In genomic region chr15:65097651-65098263, GRCh38 we compare ENCODE assay signal across 18 cellular contexts. TPM values are rescaled to one million over a fixed set of nuclear protein-coding genes. Genes with fewer than 3 reads are reported as not detected.
DNase-seq lines count a peak whose midpoint lies in the region; ATAC-seq, FAIRE-seq and TF ChIP-seq lines count a peak whose summit lies in the region.
"Had no signal": no experiment of that assay in that cellular context is flagged by ENCODE, and none has a peak within 500 bp of the region (broad histone marks: within the 10 kb centered on the region; RNA-seq: fewer than 3 reads in every experiment).

No MANE protein-coding gene starts in this region.

- no peaks in the 10 kb centered on the region for H3K27me3 Mint-ChIP-seq in activated naive CD4-positive, alpha-beta T cell treated with anti-CD3 and anti-CD28 coated beads, Interleukin-2, amount 50 U/mL, for 24 hours
- H3K27me3 Mint-ChIP-seq: CD4-positive, CD25-positive, alpha-beta regulatory T cell had no signal

- peak; percentile 84 for FAIRE-seq in bronchial epithelial cell (lab: Jason Lieb, UNC)

- peaks cover 4% of the 10 kb centered on the region for H3K4me1 Mint-ChIP-seq in activated naive CD4-positive, alpha-beta T cell treated with anti-CD3 and anti-CD28 coated beads, Interleukin-2, amount 50 U/mL, for 24 hours

- ATAC-seq in GM21367 (IDR thresholded peaks at IDR 0.05; ENCODE audit: unreplicated experiment) (no peak), HG02610 (IDR thresholded peaks at IDR 0.05; ENCODE audit: unreplicated experiment) (no peak)

- H3K9me3 Mint-ChIP-seq in activated naive CD4-positive, alpha-beta T cell treated with anti-CD3 and anti-CD28 coated beads, Interleukin-2, amount 50 U/mL, for 24 hours: no peaks in the 10 kb centered on the region
- H3K9me3 Mint-ChIP-seq: CD4-positive, CD25-positive, alpha-beta regulatory T cell; HFFc6 had no signal

- peaks cover 16% of the 10 kb centered on the region for H3K36me3 ChIP-seq in bronchial epithelial cell (ENCODE audit: control insufficient read depth, insufficient read depth, low read length)

- H3K27ac Mint-ChIP-seq in activated naive CD4-positive, alpha-beta T cell treated with anti-CD3 and anti-CD28 coated beads, Interleukin-2, amount 50 U/mL, for 24 hours: peak overlapping the region; percentile 56
- H3K27ac Mint-ChIP-seq: CD4-positive, CD25-positive, alpha-beta regulatory T cell; HFFc6 had no signal

- DNase-seq in activated naive CD4-positive, alpha-beta T cell treated with Interleukin-2 at 50 U/mL for 16 hours: no peak
- DNase-seq in bronchial epithelial cell (ENCODE audit: low read depth) (no peak), mesenteric fat pad (ENCODE audit: low spot score) (peak; percentile 39), NOMO-1 treated with DMSO at 0.1 percent for 48 hours (lab: John Stamatoyannopoulos, UW; ENCODE audit: unreplicated experiment) (no peak)
- DNase-seq in stimulated activated CD4-positive, alpha-beta T cell treated with anti-CD3 and anti-CD28 coated beads, Interleukin-2, amount 100 ng/mL, for 48 hours: no peak
- DNase-seq: ACHN; CD4-positive, CD25-positive, alpha-beta regulatory T cell; DMS53; GF-D8; HCEC 1CT; HFFc6 had no signal

- no peak overlapping the region for H3K4me3 ChIP-seq in bronchial epithelial cell (ENCODE audit: low read depth, low read length)
- H3K4me3 ChIP-seq: BLaER1 treated with 17β-estradiol and CSF1 and Interleukin-3, amounts not matched to agents 10 nM and 100 nM had no signal

- H3K36me3 Mint-ChIP-seq in activated naive CD4-positive, alpha-beta T cell treated with anti-CD3 and anti-CD28 coated beads, Interleukin-2, amount 50 U/mL, for 24 hours: peaks cover 15% of the 10 kb centered on the region

- H3K4me3 Mint-ChIP-seq in activated naive CD4-positive, alpha-beta T cell treated with anti-CD3 and anti-CD28 coated beads, Interleukin-2, amount 50 U/mL, for 24 hours: no peak overlapping the region
- H3K4me3 Mint-ChIP-seq: CD4-positive, CD25-positive, alpha-beta regulatory T cell; HFFc6 had no signal

- H3K27me3 ChIP-seq in bronchial epithelial cell (ENCODE audit: control insufficient read depth, insufficient read depth, low read length): no peaks in the 10 kb centered on the region
- H3K27me3 ChIP-seq: BLaER1 treated with 17β-estradiol and CSF1 and Interleukin-3, amounts not matched to agents 10 nM and 100 nM had no signal

- TF ChIP-seq CTCF in bronchial epithelial cell (IDR thresholded peaks at IDR 0.05; ENCODE audit: insufficient read depth, low read length, severe bottlenecking): no peak

RNA-seq across cellular contexts. Expression of gene UBAP1L, which starts 17.2 kb away (rescaled TPM):
- total RNA-seq in bronchial epithelial cell (1.3 and 2.0 TPM in 2 replicates), mesenteric fat pad (3.9 TPM)

RNA-seq across cellular contexts. Expression of gene KBTBD13, which starts 21.2 kb away (rescaled TPM):
- total RNA-seq in bronchial epithelial cell (not detected in 2 replicates), mesenteric fat pad (not detected)
- total RNA-seq: A172; CD4-positive, CD25-positive, alpha-beta regulatory T cell; H4; HFFc6; HT-29 had no signal

RNA-seq across cellular contexts. Expression of gene RASL12, which starts 30.0 kb away (rescaled TPM):
- total RNA-seq in bronchial epithelial cell (not detected in 2 replicates), mesenteric fat pad (4.7 TPM)
- total RNA-seq: A172; CD4-positive, CD25-positive, alpha-beta regulatory T cell; HFFc6; HT-29 had no signal

RNA-seq across cellular contexts. Expression of gene PDCD7, which starts 35.9 kb away (rescaled TPM):
- total RNA-seq in bronchial epithelial cell (10.0 and 10.3 TPM in 2 replicates), mesenteric fat pad (22.9 TPM)

RNA-seq across cellular contexts. Expression of gene SLC51B, which starts 52.6 kb away (rescaled TPM):
- total RNA-seq in bronchial epithelial cell (not detected in 2 replicates), mesenteric fat pad (not detected)
- total RNA-seq: A172; CD4-positive, CD25-positive, alpha-beta regulatory T cell; H4; HFFc6 had no signal
